In genomic region chr15:75661041-75661778, GRCh38 we compare ENCODE assay signal across 10 cellular contexts. TPM values are rescaled to one million over a fixed set of nuclear protein-coding genes. Genes with fewer than 3 reads are reported as not detected.
DNase-seq lines count a peak whose midpoint lies in the region; ATAC-seq, FAIRE-seq and TF ChIP-seq lines count a peak whose summit lies in the region.
"Had no signal": no experiment of that assay in that cellular context is flagged by ENCODE, and none has a peak within 500 bp of the region (broad histone marks: within the 10 kb centered on the region; RNA-seq: fewer than 3 reads in every experiment).

No MANE protein-coding gene starts in this region.

- no peaks in the 10 kb centered on the region; the same call in 2 of the 3 replicates for H3K9me3 Mint-ChIP-seq in GM23338
- no peaks in the 10 kb centered on the region for H3K9me3 Mint-ChIP-seq in stimulated activated effector memory CD8-positive, alpha-beta T cell treated with anti-CD3 and anti-CD28 coated beads, Interleukin-12 subunit alpha, Interleukin-12 subunit beta, amount 100 ng/mL, for 72 hours

- H3K4me3 Mint-ChIP-seq in GM23338: no peak overlapping the region
- H3K4me3 Mint-ChIP-seq in stimulated activated effector memory CD8-positive, alpha-beta T cell treated with anti-CD3 and anti-CD28 coated beads, Interleukin-12 subunit alpha, Interleukin-12 subunit beta, amount 100 ng/mL, for 72 hours: no peak overlapping the region

- no peaks in the 10 kb centered on the region for H3K36me3 ChIP-seq in GM23338 (ENCODE audit: insufficient read depth)
- H3K36me3 ChIP-seq in K562 (ENCODE audit: control insufficient read depth, insufficient read depth, low read length): peaks cover 26% of the 10 kb centered on the region; the same call in 2 of the 3 replicates
- H3K36me3 ChIP-seq in hepatocyte (replicated peaks; ENCODE audit: insufficient read depth, low read depth): no peaks in the 10 kb centered on the region
- peaks cover 34% of the 10 kb centered on the region for H3K36me3 ChIP-seq in skeletal muscle satellite cell (ENCODE audit: insufficient read depth, low read length)

- CTCF ChIA-PET in K562 (lab: Yijun Ruan, JAX; ENCODE audit: low intra/inter-chr PET ratio): interaction anchor here (0.6 kb wide), 1 partner anchor 1029 kb away, joined by 3 read pairs; no protein-coding TSS in a partner anchor

- in situ Hi-C loops in K562 (cut with MboI): no loop called here

- no TSS peak for BruUV-seq in K562 (replicated peaks; lab: Mats Ljungman, UMichigan)

- H3K4me3 ChIP-seq in GM23338 (no peak overlapping the region), K562 (no peak overlapping the region), hepatocyte (no peak overlapping the region), skeletal muscle satellite cell (ENCODE audit: low read length) (peak overlapping the region; percentile 15)

- H3K27me3 ChIP-seq in GM23338 (ENCODE audit: insufficient read depth): no peaks in the 10 kb centered on the region
- H3K27me3 ChIP-seq in K562 (ENCODE audit: control insufficient read depth in 2 of 2, insufficient read depth in 2 of 2, low read length in 2 of 2): no peaks in the 10 kb centered on the region
- H3K27me3 ChIP-seq in hepatocyte: no peaks in the 10 kb centered on the region
- H3K27me3 ChIP-seq in skeletal muscle satellite cell (ENCODE audit: control insufficient read depth, insufficient read depth, low read length): no peaks in the 10 kb centered on the region

- 82% methylated on average over 9 of the region's 14 CpGs for WGBS in K562 (ENCODE audit: insufficient coverage, low coverage, missing lambda C conversion rate)
- WGBS in hepatocyte (ENCODE audit: low lambda C conversion rate, missing lambda C conversion rate): 41% methylated on average over 11 of the region's 14 CpGs

- H3F3A ChIP-seq in GM23338 (replicated peaks; ENCODE audit: low read depth): no peaks in the 10 kb centered on the region

- H3K4me1 ChIP-seq in GM23338 (ENCODE audit: insufficient read depth) (no peaks in the 10 kb centered on the region; the same call in 1 of the 2 replicates), K562 (replicated peaks in 1 of 2; ENCODE audit: control insufficient read depth in 2 of 2, insufficient read depth in 2 of 2, low read length in 2 of 2) (peaks cover 0 to 23% of the 10 kb centered on the region in 2 experiments; a peak in 2 of 5 replicates), hepatocyte (ENCODE audit: insufficient read depth) (peaks cover 45% of the 10 kb centered on the region), skeletal muscle satellite cell (ENCODE audit: control insufficient read depth, insufficient read depth, low read length) (peaks cover 34% of the 10 kb centered on the region)

- H3K4me1 Mint-ChIP-seq in GM23338: peaks cover 12% of the 10 kb centered on the region
- peaks cover 13% of the 10 kb centered on the region for H3K4me1 Mint-ChIP-seq in stimulated activated effector memory CD8-positive, alpha-beta T cell treated with anti-CD3 and anti-CD28 coated beads, Interleukin-12 subunit alpha, Interleukin-12 subunit beta, amount 100 ng/mL, for 72 hours

- H3K79me2 ChIP-seq in GM23338 (replicated peaks; ENCODE audit: insufficient read depth): peaks cover 5% of the 10 kb centered on the region
- no peaks in the 10 kb centered on the region for H3K79me2 ChIP-seq in K562 (ENCODE audit: control insufficient read depth, insufficient read depth, low read length)
- H3K79me2 ChIP-seq in hepatocyte: peaks cover 11% of the 10 kb centered on the region

- no peak for TF ChIP-seq EP300 in K562 (IDR thresholded peaks at IDR 0.05; ENCODE audit: low read length)

- no peak overlapping the region; a peak in 1 of 4 replicates for H3K9ac ChIP-seq in K562 (ENCODE audit: insufficient read depth in 1 of 2, low read depth in 2 of 2, low read length in 2 of 2)
- H3K9ac ChIP-seq in skeletal muscle satellite cell (ENCODE audit: low read depth, low read length): peak overlapping the region; percentile 83

- H3K9me3 ChIP-seq in K562 (replicated peaks; ENCODE audit: control insufficient read depth, insufficient read depth, low read depth, low read length) (no peaks in the 10 kb centered on the region), hepatocyte (ENCODE audit: low read depth) (no peaks in the 10 kb centered on the region), skeletal muscle satellite cell (replicated peaks; ENCODE audit: low read length) (no peaks in the 10 kb centered on the region)

- H3K36me3 Mint-ChIP-seq in GM23338 (ENCODE audit: low read depth): peaks cover 8% of the 10 kb centered on the region; the same call in 2 of the 3 replicates
- no peaks in the 10 kb centered on the region for H3K36me3 Mint-ChIP-seq in stimulated activated effector memory CD8-positive, alpha-beta T cell treated with anti-CD3 and anti-CD28 coated beads, Interleukin-12 subunit alpha, Interleukin-12 subunit beta, amount 100 ng/mL, for 72 hours

- FAIRE-seq in K562 (lab: Jason Lieb, UNC): no peak
- FAIRE-seq: colon had no signal

- TF ChIP-seq RAD21 in K562 (CRISPR knock-in tag; conservative IDR thresholded peaks at IDR 0.05 in 1 of 2, IDR thresholded peaks at IDR 0.05 in 1 of 2): no peak

- H3K4me2 ChIP-seq in GM23338: no peak overlapping the region
- no peak overlapping the region for H3K4me2 ChIP-seq in K562 (ENCODE audit: insufficient read depth, low read length)
- peak overlapping the region; percentile 41 for H3K4me2 ChIP-seq in hepatocyte
- peak overlapping the region; percentile 71 for H3K4me2 ChIP-seq in skeletal muscle satellite cell (ENCODE audit: low read length)

- H3K27ac ChIP-seq in GM23338 (ENCODE audit: low read depth) (no peak overlapping the region), K562 (ENCODE audit: extremely low read depth, low read depth, low read length) (no peak overlapping the region), hepatocyte (peak overlapping the region; percentile 89)

- peak; percentile 87 for ATAC-seq in GM23338
- peak; percentile 9; the same call in 2 of the 3 replicates for ATAC-seq in K562
- ATAC-seq in GM19328 (IDR thresholded peaks at IDR 0.05; ENCODE audit: unreplicated experiment): no peak
- ATAC-seq in stimulated activated effector memory CD8-positive, alpha-beta T cell treated with anti-CD3 and anti-CD28 coated beads, Interleukin-12 subunit alpha, Interleukin-12 subunit beta, amount 100 ng/mL, for 72 hours: no peak

- H3K27ac Mint-ChIP-seq in GM23338: peak overlapping the region; percentile 59; the same call in 1 of the 2 replicates
- no peak overlapping the region for H3K27ac Mint-ChIP-seq in stimulated activated effector memory CD8-positive, alpha-beta T cell treated with anti-CD3 and anti-CD28 coated beads, Interleukin-12 subunit alpha, Interleukin-12 subunit beta, amount 100 ng/mL, for 72 hours

- POLR2A ChIA-PET in K562 (lab: Yijun Ruan, JAX): interaction anchor here (1.0 to 1.6 kb wide), 3 partner anchors 8 to 11 kb away, joined by 3 to 10 read pairs (median 4); no protein-coding TSS in a partner anchor

- peaks cover 10% of the 10 kb centered on the region for H4K20me1 ChIP-seq in GM23338 (replicated peaks; ENCODE audit: insufficient read depth)
- 0 out of 2 replicates have a peak, but pooled peaks cover 6% of the 10 kb centered on the region for H4K20me1 ChIP-seq in K562 (replicated peaks; ENCODE audit: control insufficient read depth, insufficient read depth, low read length)
- peaks cover 5% of the 10 kb centered on the region for H4K20me1 ChIP-seq in hepatocyte (ENCODE audit: insufficient read depth, poor library complexity, severe bottlenecking)

- no peaks in the 10 kb centered on the region for H3K9me1 ChIP-seq in K562 (ENCODE audit: control insufficient read depth, insufficient read depth, low read length)

- no peaks in the 10 kb centered on the region for H3K9me2 ChIP-seq in GM23338 (ENCODE audit: insufficient read depth)
- H3K9me2 ChIP-seq in hepatocyte (replicated peaks; ENCODE audit: insufficient read depth): no peaks in the 10 kb centered on the region

- H3K27me3 Mint-ChIP-seq in GM23338 (ENCODE audit: insufficient read depth, low read depth, poor library complexity): peaks cover 5% of the 10 kb centered on the region

- H2AFZ ChIP-seq in GM23338 (no peak overlapping the region), K562 (ENCODE audit: low read depth, low read length) (no peak overlapping the region), hepatocyte (no peak overlapping the region)

- TF ChIP-seq CTCF in GM23338 (conservative IDR thresholded peaks at IDR 0.05; ENCODE audit: low read depth in 2 of 2): no peak
- TF ChIP-seq CTCF in K562 (IDR thresholded peaks at IDR 0.05 in 2 of 3, conservative IDR thresholded peaks at IDR 0.05 in 1 of 3; ENCODE audit: insufficient read depth in 2 of 3, low read depth in 1 of 3, low read length in 3 of 3): no peak
- no peak for TF ChIP-seq CTCF in hepatocyte (IDR thresholded peaks at IDR 0.05; ENCODE audit: poor library complexity)

- TF ChIP-seq POLR2A in K562 (conservative IDR thresholded peaks at IDR 0.05): no peak

- intact Hi-C loops in K562 (cut with micrococcal nuclease): no loop called here

- DNase-seq in GM23338 (ENCODE audit: low spot score): peak; percentile 59
- DNase-seq in K562 (ENCODE audit: extremely low read depth in 1 of 4, low spot score in 3 of 4): no peak
- peak; percentile 92 for DNase-seq in hepatocyte (ENCODE audit: low spot score)
- DNase-seq in cerebellar nuclear complex (lab: John Stamatoyannopoulos, UW): no peak
- no peak for DNase-seq in activated CD8-positive, alpha-beta memory T cell treated with anti-CD3 and anti-CD28 coated beads, Interleukin-2, amount 50 U/mL, for 48 hours
- no peak for DNase-seq in stimulated activated effector memory CD8-positive, alpha-beta T cell treated with anti-CD3 and anti-CD28 coated beads, Interleukin-12 subunit alpha, Interleukin-12 subunit beta, amount 100 ng/mL, for 72 hours (ENCODE audit: low spot score in 2 of 2)
- DNase-seq: NCI-H69 had no signal

RNA-seq across cellular contexts. Expression of gene SNX33, which starts 13.5 kb away (rescaled TPM):
- 14.6 and 21.2 TPM in 2 replicates for total RNA-seq in GM23338 (2014; rRNA removed; shearing (Covaris generic))
- polyA plus RNA-seq in GM23338 (2016; fragmentation: Nextera tagmentation; extraction: Ambion mirVana) (4.9 and 6.2 TPM in 2 replicates), K562 (2011; rRNA removed) (7.9 and 8.2 TPM in 2 replicates), K562 (2014; fragmentation: Illumina TruSeq; extraction: Trizol) (10.1 TPM in 2 replicates), K562 (2014; fragmentation: Nextera tagmentation; extraction: Ambion mirVana) (1 to 10 TPM; 1.4 to 1.8 TPM), K562 (2014; rRNA removed) (7.5 and 8.3 TPM in 2 replicates), hepatocyte (21.1 and 21.8 TPM in 2 replicates)
- total RNA-seq in K562 (2011; cell fraction: chromatin; rRNA removed; ENCODE audit: low replicate concordance): 12.7 and 30.2 TPM in 2 replicates
- total RNA-seq in K562 (2011; cell fraction: nucleolus; rRNA removed): 20.0 and 22.7 TPM in 2 replicates
- total RNA-seq in K562 (2011; cell fraction: nucleoplasm; rRNA removed): 17.2 and 19.9 TPM in 2 replicates
- total RNA-seq in K562 (2014; rRNA removed) (10.0 and 13.0 TPM in 2 replicates), K562 (2014; rRNA removed; fragmentation: Illumina TruSeq; extraction: Trizol) (4.3 and 4.7 TPM in 2 replicates), K562 (2015; rRNA removed; fragmentation: Illumina TruSeq; extraction: Trizol) (8.3 and 8.8 TPM in 2 replicates), K562 (2021) (14.1 and 14.8 TPM in 2 replicates), hepatocyte (14.8 and 17.8 TPM in 2 replicates)
- 9.2 and 11.6 TPM in 2 replicates for polyA plus RNA-seq in K562 (2011; cell fraction: cytosol; rRNA removed)
- polyA plus RNA-seq in K562 (2011; cell fraction: nucleus; rRNA removed): 16.8 and 25.3 TPM in 2 replicates
- polyA plus RNA-seq in K562 (2012): 11.0 and 16.8 TPM in 2 replicates
- 10.9 and 12.8 TPM in 2 replicates for polyA minus RNA-seq in K562 (2011; rRNA and poly(A)+ RNA removed)
- polyA minus RNA-seq in K562 (2011; cell fraction: cytosol; rRNA and poly(A)+ RNA removed): 11.5 and 12.8 TPM in 2 replicates
- 10.5 and 12.7 TPM in 2 replicates for polyA minus RNA-seq in K562 (2011; cell fraction: nucleus; rRNA and poly(A)+ RNA removed)
- total RNA-seq in skeletal muscle satellite cell (2012; rRNA removed): 15.2 and 16.8 TPM in 2 replicates

RNA-seq across cellular contexts. Expression of gene IMP3, which starts 21.2 kb away (rescaled TPM):
- total RNA-seq in GM23338 (2014; rRNA removed; shearing (Covaris generic)): 315 and 319 TPM in 2 replicates
- polyA plus RNA-seq in GM23338 (2016; fragmentation: Nextera tagmentation; extraction: Ambion mirVana) (210 and 219 TPM in 2 replicates), K562 (2011; rRNA removed) (58.5 and 68.3 TPM in 2 replicates), K562 (2014; fragmentation: Illumina TruSeq; extraction: Trizol) (44.5 and 47.1 TPM in 2 replicates), K562 (2014; fragmentation: Nextera tagmentation; extraction: Ambion mirVana) (10 to 100 TPM; 14.5 to 15.5 TPM), K562 (2014; rRNA removed) (160 and 161 TPM in 2 replicates), hepatocyte (117 and 144 TPM in 2 replicates)
- total RNA-seq in K562 (2011; cell fraction: chromatin; rRNA removed; ENCODE audit: low replicate concordance): 30.2 and 42.6 TPM in 2 replicates
- 67.6 and 76.2 TPM in 2 replicates for total RNA-seq in K562 (2011; cell fraction: nucleolus; rRNA removed)
- 56.2 and 65.3 TPM in 2 replicates for total RNA-seq in K562 (2011; cell fraction: nucleoplasm; rRNA removed)
- total RNA-seq in K562 (2014; rRNA removed) (140 and 159 TPM in 2 replicates), K562 (2014; rRNA removed; fragmentation: Illumina TruSeq; extraction: Trizol) (74.4 and 74.6 TPM in 2 replicates), K562 (2015; rRNA removed; fragmentation: Illumina TruSeq; extraction: Trizol) (87.6 and 93.6 TPM in 2 replicates), K562 (2021) (113 and 124 TPM in 2 replicates), hepatocyte (142 and 155 TPM in 2 replicates)
- polyA plus RNA-seq in K562 (2011; cell fraction: cytosol; rRNA removed): 92.2 and 249 TPM in 2 replicates
- 55.6 and 61.8 TPM in 2 replicates for polyA plus RNA-seq in K562 (2011; cell fraction: nucleus; rRNA removed)
- 84.1 and 118 TPM in 2 replicates for polyA plus RNA-seq in K562 (2012)
- 15.4 and 19.4 TPM in 2 replicates for polyA minus RNA-seq in K562 (2011; rRNA and poly(A)+ RNA removed)
- polyA minus RNA-seq in K562 (2011; cell fraction: cytosol; rRNA and poly(A)+ RNA removed): 32.6 and 34.2 TPM in 2 replicates
- 26.5 and 42.5 TPM in 2 replicates for polyA minus RNA-seq in K562 (2011; cell fraction: nucleus; rRNA and poly(A)+ RNA removed)
- total RNA-seq in skeletal muscle satellite cell (2012; rRNA removed): 130 and 165 TPM in 2 replicates

RNA-seq across cellular contexts. Expression of gene SNUPN, which starts 35.7 kb away (rescaled TPM):
- 27.7 and 31.5 TPM in 2 replicates for total RNA-seq in GM23338 (2014; rRNA removed; shearing (Covaris generic))
- polyA plus RNA-seq in GM23338 (2016; fragmentation: Nextera tagmentation; extraction: Ambion mirVana) (20.5 and 22.4 TPM in 2 replicates), K562 (2011; rRNA removed) (29.7 and 38.4 TPM in 2 replicates), K562 (2014; fragmentation: Illumina TruSeq; extraction: Trizol) (40.9 and 45.0 TPM in 2 replicates), K562 (2014; fragmentation: Nextera tagmentation; extraction: Ambion mirVana) (10 to 100 TPM; 69.3 to 78.3 TPM), K562 (2014; rRNA removed) (38.0 and 42.5 TPM in 2 replicates), hepatocyte (28.8 and 33.2 TPM in 2 replicates)
- 34.5 and 36.5 TPM in 2 replicates for total RNA-seq in K562 (2011; cell fraction: chromatin; rRNA removed; ENCODE audit: low replicate concordance)
- total RNA-seq in K562 (2011; cell fraction: nucleolus; rRNA removed): 19.9 and 23.8 TPM in 2 replicates
- total RNA-seq in K562 (2011; cell fraction: nucleoplasm; rRNA removed): 23.1 and 26.6 TPM in 2 replicates
- total RNA-seq in K562 (2014; rRNA removed) (32.2 and 33.0 TPM in 2 replicates), K562 (2014; rRNA removed; fragmentation: Illumina TruSeq; extraction: Trizol) (39.5 and 41.6 TPM in 2 replicates), K562 (2015; rRNA removed; fragmentation: Illumina TruSeq; extraction: Trizol) (36.9 and 40.0 TPM in 2 replicates), K562 (2021) (36.6 and 38.3 TPM in 2 replicates), hepatocyte (25.2 and 25.6 TPM in 2 replicates)
- polyA plus RNA-seq in K562 (2011; cell fraction: cytosol; rRNA removed): 17.4 and 23.6 TPM in 2 replicates
- 17.4 and 19.5 TPM in 2 replicates for polyA plus RNA-seq in K562 (2011; cell fraction: nucleus; rRNA removed)
- 29.0 and 35.1 TPM in 2 replicates for polyA plus RNA-seq in K562 (2012)
- 35.1 and 36.0 TPM in 2 replicates for polyA minus RNA-seq in K562 (2011; rRNA and poly(A)+ RNA removed)
- polyA minus RNA-seq in K562 (2011; cell fraction: cytosol; rRNA and poly(A)+ RNA removed): 16.3 and 20.6 TPM in 2 replicates
- 10.6 and 18.4 TPM in 2 replicates for polyA minus RNA-seq in K562 (2011; cell fraction: nucleus; rRNA and poly(A)+ RNA removed)
- 25.6 and 27.1 TPM in 2 replicates for total RNA-seq in skeletal muscle satellite cell (2012; rRNA removed)

RNA-seq across cellular contexts. Expression of gene CSPG4, which starts 51.4 kb away (rescaled TPM):
- total RNA-seq in GM23338 (2014; rRNA removed; shearing (Covaris generic)): 3.6 and 4.0 TPM in 2 replicates
- polyA plus RNA-seq in GM23338 (2016; fragmentation: Nextera tagmentation; extraction: Ambion mirVana): 0.27 and 0.33 TPM in 2 replicates
- 0.07 and 1.1 TPM in 2 replicates for total RNA-seq in K562 (2011; cell fraction: chromatin; rRNA removed; ENCODE audit: low replicate concordance)
- 0.39 and 1.2 TPM in 2 replicates for total RNA-seq in K562 (2011; cell fraction: nucleolus; rRNA removed)
- total RNA-seq in K562 (2011; cell fraction: nucleoplasm; rRNA removed): 0.22 and 0.23 TPM in 2 replicates
- 0.08 TPM in 1 of 2 replicates, not detected in the other for total RNA-seq in K562 (2014; rRNA removed)
- total RNA-seq in K562 (2014; rRNA removed; fragmentation: Illumina TruSeq; extraction: Trizol): not detected in 2 replicates
- total RNA-seq in K562 (2015; rRNA removed; fragmentation: Illumina TruSeq; extraction: Trizol): under 0.01 TPM in 1 of 2 replicates, not detected in the other
- 0.07 TPM in 2 replicates for total RNA-seq in K562 (2021)
- polyA plus RNA-seq in K562 (2011; rRNA removed): 0.04 and 0.08 TPM in 2 replicates
- 0.06 and 0.16 TPM in 2 replicates for polyA plus RNA-seq in K562 (2011; cell fraction: cytosol; rRNA removed)
- 0.21 and 0.73 TPM in 2 replicates for polyA plus RNA-seq in K562 (2011; cell fraction: nucleus; rRNA removed)
- polyA plus RNA-seq in K562 (2012): 0.10 and 0.32 TPM in 2 replicates
- 0.01 and 0.03 TPM in 2 replicates for polyA plus RNA-seq in K562 (2014; fragmentation: Illumina TruSeq; extraction: Trizol)
- polyA plus RNA-seq in K562 (2014; fragmentation: Nextera tagmentation; extraction: Ambion mirVana): not detected
- not detected in 2 replicates for polyA plus RNA-seq in K562 (2014; rRNA removed)
- 0.09 and 0.11 TPM in 2 replicates for polyA minus RNA-seq in K562 (2011; rRNA and poly(A)+ RNA removed)
- polyA minus RNA-seq in K562 (2011; cell fraction: cytosol; rRNA and poly(A)+ RNA removed): 0.29 and 0.73 TPM in 2 replicates
- 0.33 and 0.40 TPM in 2 replicates for polyA minus RNA-seq in K562 (2011; cell fraction: nucleus; rRNA and poly(A)+ RNA removed)
- total RNA-seq in hepatocyte: 3.2 and 6.4 TPM in 2 replicates
- 7.8 and 8.6 TPM in 2 replicates for polyA plus RNA-seq in hepatocyte
- total RNA-seq in skeletal muscle satellite cell (2012; rRNA removed): 7.6 and 13.1 TPM in 2 replicates

Comparison
In these comparisons a context has a peak if more than half of its experiments do, and no peak if none do; other contexts are left out.
1. ATAC-seq: peak in GM23338 (single experiment) and K562 (single experiment); none in GM19328 (single experiment) and stimulated activated effector memory CD8-positive, alpha-beta T cell treated with anti-CD3 and anti-CD28 coated beads, Interleukin-12 subunit alpha, Interleukin-12 subunit beta, amount 100 ng/mL, for 72 hours (single experiment).
2. DNase-seq: peak in GM23338 (single experiment) and hepatocyte (single experiment); none in K562 (0 of 4), cerebellar nuclear complex (0 of 2), activated CD8-positive, alpha-beta memory T cell treated with anti-CD3 and anti-CD28 coated beads, Interleukin-2, amount 50 U/mL, for 48 hours (single experiment) and stimulated activated effector memory CD8-positive, alpha-beta T cell treated with anti-CD3 and anti-CD28 coated beads, Interleukin-12 subunit alpha, Interleukin-12 subunit beta, amount 100 ng/mL, for 72 hours (0 of 2).
3. H3K4me2 ChIP-seq: peak in hepatocyte (single experiment) and skeletal muscle satellite cell (single experiment); none in GM23338 (single experiment) and K562 (single experiment).